Comparison of ENCODE assay signal across 8 cellular contexts in genomic region chr2:32061973-32062861, GRCh38. TPM values are rescaled to one million over a fixed set of nuclear protein-coding genes. Genes with fewer than 3 reads are reported as not detected.
DNase-seq lines count a peak whose midpoint lies in the region; ATAC-seq, FAIRE-seq and TF ChIP-seq lines count a peak whose summit lies in the region.

No MANE protein-coding gene starts in this region.

- no peaks in the 10 kb centered on the region for H3K27me3 ChIP-seq in BJ (ENCODE audit: control insufficient read depth, insufficient read depth, low read length)
- no peaks in the 10 kb centered on the region for H3K27me3 ChIP-seq in OCI-LY3 (ENCODE audit: low read depth, low read length)
- no peaks in the 10 kb centered on the region for H3K27me3 ChIP-seq in bronchial epithelial cell (ENCODE audit: control insufficient read depth, insufficient read depth, low read length)
- H3K27me3 ChIP-seq in kidney epithelial cell (ENCODE audit: control insufficient read depth, insufficient read depth, low read length), result no peaks in the 10 kb centered on the region

- H3K4me3 ChIP-seq in BJ (ENCODE audit: low read depth, low read length) (peak overlapping the region; percentile 82), OCI-LY3 (ENCODE audit: low read length) (peak overlapping the region; percentile 90), bronchial epithelial cell (ENCODE audit: low read depth, low read length) (peak overlapping the region; percentile 54), kidney epithelial cell (ENCODE audit: low read depth, low read length) (peak overlapping the region; percentile 72)

- DNase-seq in BJ (ENCODE audit: low read depth), result no peak
- DNase-seq in GOT3 (lab: John Stamatoyannopoulos, UW), result peak; percentile 23
- peak; percentile 59 for DNase-seq in bronchial epithelial cell (ENCODE audit: low read depth)
- DNase-seq in kidney epithelial cell (ENCODE audit: low read depth), result no peak
- DNase-seq in stimulated activated naive CD8-positive, alpha-beta T cell treated with anti-CD3 and anti-CD28 coated beads, Interleukin-15, Interleukin-2, amounts not matched to agents 100 U/mL and 50 U/mL, for 24 hours, result peak; percentile 20
- no peak for DNase-seq in stimulated activated naive CD4-positive, alpha-beta T cell treated with Interleukin-2 at 50 U/mL for 16 hours (lab: John Stamatoyannopoulos, UW)

- CTCF ChIA-PET in BJ (lab: Yijun Ruan, JAX), result interaction anchor here (1.0 to 1.2 kb wide), 2 partner anchors 22 to 25 kb away, joined by 3 read pairs; partner anchors contain the start of gene DPY30

- no peaks in the 10 kb centered on the region; the same call in 1 of the 2 replicates for H3K9me3 ChIP-seq in OCI-LY3 (ENCODE audit: insufficient read depth, low read length)

- H2AFZ ChIP-seq in OCI-LY3 (ENCODE audit: low read depth, low read length), result peak overlapping the region; percentile 96; the same call in 1 of the 2 replicates

- H3K27ac ChIP-seq in OCI-LY3 (ENCODE audit: low read length), result no peak overlapping the region

- peaks cover 12% of the 10 kb centered on the region for H3K4me1 ChIP-seq in OCI-LY3 (ENCODE audit: low read length)

- H4K20me1 ChIP-seq in OCI-LY3 (ENCODE audit: insufficient read depth, low read length), result no peaks in the 10 kb centered on the region

- H3K79me2 ChIP-seq in OCI-LY3 (ENCODE audit: low read length), result peaks cover 12% of the 10 kb centered on the region

- no peaks in the 10 kb centered on the region for H3K36me3 ChIP-seq in BJ (ENCODE audit: control insufficient read depth, insufficient read depth, low read length)
- H3K36me3 ChIP-seq in OCI-LY3 (replicated peaks; ENCODE audit: low read depth, low read length), result no peaks in the 10 kb centered on the region
- no peaks in the 10 kb centered on the region for H3K36me3 ChIP-seq in bronchial epithelial cell (ENCODE audit: control insufficient read depth, insufficient read depth, low read length)
- no peaks in the 10 kb centered on the region for H3K36me3 ChIP-seq in kidney epithelial cell (ENCODE audit: control insufficient read depth, insufficient read depth, low read length)

- H3K4me2 ChIP-seq in OCI-LY3 (ENCODE audit: low read length), result peak overlapping the region; percentile 83

- no peak for TF ChIP-seq CTCF in BJ (IDR thresholded peaks at IDR 0.05; ENCODE audit: insufficient read depth, low read depth, low read length)
- no peak for TF ChIP-seq CTCF in OCI-LY3 (IDR thresholded peaks at IDR 0.05; ENCODE audit: low read depth, low read length)
- no peak for TF ChIP-seq CTCF in bronchial epithelial cell (IDR thresholded peaks at IDR 0.05; ENCODE audit: insufficient read depth, low read length, severe bottlenecking)
- no peak for TF ChIP-seq CTCF in kidney epithelial cell (IDR thresholded peaks at IDR 0.05; ENCODE audit: insufficient read depth, low read length, poor library complexity, severe bottlenecking)

- POLR2A ChIA-PET in BJ (lab: Charles Lee), result interaction anchor here (0.6 kb wide), 1 partner anchor 10 kb away, joined by 8 read pairs; no protein-coding TSS in a partner anchor

- FAIRE-seq in bronchial epithelial cell (lab: Jason Lieb, UNC), result no peak

- ATAC-seq in stimulated activated naive CD8-positive, alpha-beta T cell treated with anti-CD3 and anti-CD28 coated beads, Interleukin-15, Interleukin-2, amounts not matched to agents 100 U/mL and 50 U/mL, for 24 hours, result no peak
- no peak for ATAC-seq in HG03139 (IDR thresholded peaks at IDR 0.05; ENCODE audit: unreplicated experiment)

- H3K9ac ChIP-seq in OCI-LY3 (ENCODE audit: low read length), result peak overlapping the region; percentile 91

RNA-seq across cellular contexts. Expression of gene SPAST, which starts 1.1 kb away (rescaled TPM):
- polyA plus RNA-seq in BJ (2011; rRNA removed), result 4.5 and 10.3 TPM in 2 replicates
- polyA minus RNA-seq in BJ (2011; rRNA and poly(A)+ RNA removed), result 5.3 and 5.4 TPM in 2 replicates
- 22.7 and 25.5 TPM in 2 replicates for total RNA-seq in bronchial epithelial cell
- 23.0 and 23.9 TPM in 2 replicates for total RNA-seq in kidney epithelial cell

RNA-seq across cellular contexts. Expression of gene DPY30, which starts 22.6 kb away (rescaled TPM):
- 35.3 and 66.1 TPM in 2 replicates for polyA plus RNA-seq in BJ (2011; rRNA removed)
- polyA minus RNA-seq in BJ (2011; rRNA and poly(A)+ RNA removed), result 6.7 and 13.6 TPM in 2 replicates
- total RNA-seq in bronchial epithelial cell, result 60.3 and 75.7 TPM in 2 replicates
- 45.1 and 64.1 TPM in 2 replicates for total RNA-seq in kidney epithelial cell

RNA-seq across cellular contexts. Expression of gene MEMO1, which starts 51.4 kb away (rescaled TPM):
- polyA plus RNA-seq in BJ (2011; rRNA removed), result 42.0 and 47.8 TPM in 2 replicates
- polyA minus RNA-seq in BJ (2011; rRNA and poly(A)+ RNA removed), result 27.0 and 27.2 TPM in 2 replicates
- 29.2 and 29.7 TPM in 2 replicates for total RNA-seq in bronchial epithelial cell
- total RNA-seq in kidney epithelial cell, result 35.0 and 45.9 TPM in 2 replicates

Comparison
In these comparisons a context has a peak if more than half of its experiments do, and no peak if none do; other contexts are left out.
1. DNase-seq: peak in GOT3 (single experiment), bronchial epithelial cell (single experiment) and stimulated activated naive CD8-positive, alpha-beta T cell treated with anti-CD3 and anti-CD28 coated beads, Interleukin-15, Interleukin-2, amounts not matched to agents 100 U/mL and 50 U/mL, for 24 hours (single experiment); none in BJ (single experiment), kidney epithelial cell (single experiment) and stimulated activated naive CD4-positive, alpha-beta T cell treated with Interleukin-2 at 50 U/mL for 16 hours (single experiment).
2. Peak in every context shown above with its lines, with median percentiles within 50 percentile points of each other: H3K4me3 ChIP-seq.